17 cellular contexts compared by ENCODE assay signal in the genomic region with DNA sequence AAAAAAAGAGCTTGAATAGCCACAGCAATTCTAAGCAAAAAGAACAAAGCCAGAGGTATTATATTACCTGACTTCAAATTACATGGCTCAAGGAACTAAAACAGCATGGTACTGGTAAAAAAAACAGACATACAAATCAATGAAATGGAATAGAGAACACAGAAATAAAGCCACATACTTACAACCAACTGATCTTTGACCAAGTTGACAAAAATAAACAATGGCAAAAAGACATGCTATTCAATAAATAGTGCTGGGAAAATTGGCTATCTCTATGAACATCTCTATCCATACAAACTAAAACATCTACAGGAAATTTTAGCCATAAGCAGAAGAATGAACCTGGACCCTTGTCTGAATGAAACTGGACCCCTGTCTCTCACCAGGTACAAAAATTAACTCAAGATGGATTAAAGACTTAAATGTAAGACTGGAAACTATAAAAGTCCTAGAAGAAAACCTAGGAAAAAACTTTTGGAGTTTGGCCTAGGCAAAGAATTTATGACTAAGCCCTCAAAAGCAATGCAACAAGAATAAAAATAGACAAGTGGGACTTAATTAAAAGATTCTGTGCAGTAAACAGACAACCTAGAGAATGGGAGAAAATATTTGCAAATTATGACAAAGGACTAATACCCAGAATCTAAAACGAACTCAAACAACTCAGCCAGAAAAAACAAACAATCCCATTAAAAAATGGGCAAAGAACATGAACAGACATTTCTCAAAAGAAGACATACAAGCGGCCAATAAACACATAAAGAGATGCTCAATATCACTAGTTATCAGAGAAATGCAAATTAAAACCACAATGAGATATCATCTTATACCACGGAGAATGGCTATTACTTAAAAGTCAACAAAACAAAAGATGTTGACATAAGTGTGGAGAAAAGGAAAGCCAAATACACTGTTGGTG.
A peak's percentile ranks its signal among the peaks of the same experiment; 100 is the strongest.
DNase-seq lines count a peak whose midpoint lies in the region; ATAC-seq, FAIRE-seq and TF ChIP-seq lines count a peak whose summit lies in the region.
"Had no signal": no experiment of that assay in that cellular context is flagged by ENCODE, and none has a peak within 500 bp of the region (broad histone marks: within the 10 kb centered on the region; RNA-seq: fewer than 3 reads in every experiment).

No MANE protein-coding gene starts in this region.

- H3K4me3 ChIP-seq in BJ (ENCODE audit: low read depth, low read length) (no peak overlapping the region), IMR-90 (ENCODE audit: insufficient read depth, low read depth, low read length) (no peak overlapping the region), astrocyte (ENCODE audit: insufficient read depth, low read depth, low read length) (no peak overlapping the region), fibroblast of villous mesenchyme (ENCODE audit: low read depth, low read length) (no peak overlapping the region), HAP-1 (no peak overlapping the region)

- H3K18ac ChIP-seq in IMR-90 (ENCODE audit: low read depth, low read length) = no peak overlapping the region

- no peak overlapping the region for H4K91ac ChIP-seq in IMR-90 (ENCODE audit: insufficient read depth, low read depth, low read length)

- no CpG with 5 or more reads among the region's 3 CpGs for WGBS in IMR-90 (ENCODE audit: extremely low coverage in 2 of 2, insufficient read length in 1 of 2), 2 experiments

- no peak overlapping the region for H3K23ac ChIP-seq in IMR-90 (ENCODE audit: low read depth, low read length)

- H3K4me3 Mint-ChIP-seq in astrocyte (ENCODE audit: unreplicated experiment) = no peak overlapping the region
- H3K4me3 Mint-ChIP-seq: B cell; CD4-positive, alpha-beta memory T cell had no signal

- H4K5ac ChIP-seq in IMR-90 (ENCODE audit: low read depth, low read length) = no peak overlapping the region

- in situ Hi-C loops in IMR-90 (cut with MboI; ENCODE audit: low sequenced_read_pairs) (no loop called here), HAP-1 (cut with MboI; ENCODE audit: low sequenced_read_pairs) (no loop called here)

- H3K79me1 ChIP-seq in IMR-90 (ENCODE audit: low read depth in 1 of 2, low read length in 2 of 2) = peaks cover 5% of the 10 kb centered on the region in 2 experiments; a peak in 1 of 4 replicates

- CTCF ChIA-PET in BJ (lab: Yijun Ruan, JAX) = no interaction called here
- CTCF ChIA-PET in IMR-90 (lab: Yijun Ruan, JAX) = no interaction called here

- H2AFZ ChIP-seq in IMR-90 (replicated peaks; ENCODE audit: low read length, poor library complexity) (no peak overlapping the region), astrocyte (ENCODE audit: low read depth, low read length) (no peak overlapping the region)

- H3K9ac ChIP-seq in IMR-90 (ENCODE audit: low read depth, low read length) = no peak overlapping the region
- no peak overlapping the region for H3K9ac ChIP-seq in astrocyte (ENCODE audit: low read length)
- H3K9ac ChIP-seq: KMS-11, SK-N-SH had no signal

- H3K9me3 ChIP-seq in IMR-90 (ENCODE audit: control insufficient read depth, insufficient read depth, low read length) (no peaks in the 10 kb centered on the region), astrocyte (ENCODE audit: insufficient read depth, low read depth, low read length) (no peaks in the 10 kb centered on the region), HAP-1 (no peaks in the 10 kb centered on the region)

- peaks cover 84% of the 10 kb centered on the region for H3K79me2 ChIP-seq in astrocyte (ENCODE audit: insufficient read depth, low read length)

- no peak for TF ChIP-seq RAD21 in IMR-90 (IDR thresholded peaks at IDR 0.05; ENCODE audit: low read length)

- H3K27me3 Mint-ChIP-seq in astrocyte (ENCODE audit: low read depth, unreplicated experiment) = no peaks in the 10 kb centered on the region

- intact Hi-C loops in IMR-90 (cut with micrococcal nuclease) = no loop called here

- no peaks in the 10 kb centered on the region for H3K4me1 ChIP-seq in IMR-90 (ENCODE audit: control insufficient read depth, insufficient read depth, low read length)
- H3K4me1 ChIP-seq in astrocyte (ENCODE audit: insufficient read depth, low read length) = peaks cover 5% of the 10 kb centered on the region
- peaks cover 3% of the 10 kb centered on the region; the same call in 1 of the 2 replicates for H3K4me1 ChIP-seq in HAP-1

- peak; percentile 14; the same call in 1 of the 2 replicates for ATAC-seq in IMR-90 (ENCODE audit: low read depth)
- ATAC-seq in HG03439 (IDR thresholded peaks at IDR 0.05; ENCODE audit: unreplicated experiment) = no peak
- ATAC-seq: Right ventricle myocardium inferior had no signal

- H3K9me3 Mint-ChIP-seq in astrocyte (ENCODE audit: unreplicated experiment) = peaks cover 4% of the 10 kb centered on the region

- no peak overlapping the region for H2BK20ac ChIP-seq in IMR-90 (ENCODE audit: low read depth, low read length)

- H3K36me3 Mint-ChIP-seq in astrocyte (ENCODE audit: low read depth, unreplicated experiment) = peaks cover 22% of the 10 kb centered on the region

- no peak overlapping the region for H2AK5ac ChIP-seq in IMR-90 (ENCODE audit: low read depth, low read length)

- H3K27me3 ChIP-seq in BJ (ENCODE audit: control insufficient read depth, insufficient read depth, low read length) (no peaks in the 10 kb centered on the region), IMR-90 (ENCODE audit: control insufficient read depth, insufficient read depth, low read length) (no peaks in the 10 kb centered on the region), astrocyte (ENCODE audit: insufficient read depth, low read length) (no peaks in the 10 kb centered on the region), HAP-1 (ENCODE audit: low read depth) (no peaks in the 10 kb centered on the region)

- no peak for TF ChIP-seq POLR2A in IMR-90 (IDR thresholded peaks at IDR 0.05; ENCODE audit: low read depth, low read length)

- peaks cover 5% of the 10 kb centered on the region for H4K20me1 ChIP-seq in IMR-90 (ENCODE audit: insufficient read depth, low read length)
- H4K20me1 ChIP-seq in astrocyte (ENCODE audit: insufficient read depth, low read length) = peaks cover 93% of the 10 kb centered on the region

- no peak overlapping the region for H2AK9ac ChIP-seq in IMR-90 (replicated peaks; ENCODE audit: low read depth, low read length, poor library complexity)

- peaks cover 31% of the 10 kb centered on the region for H3K4me1 Mint-ChIP-seq in astrocyte (ENCODE audit: low read depth, unreplicated experiment)
- H3K4me1 Mint-ChIP-seq: B cell had no signal

- H4K8ac ChIP-seq in IMR-90 (ENCODE audit: low read depth in 2 of 2, low read length in 2 of 2) = no peak overlapping the region

- no peak overlapping the region for H3K27ac Mint-ChIP-seq in astrocyte (ENCODE audit: unreplicated experiment)
- H3K27ac Mint-ChIP-seq: B cell had no signal

- BruUV-seq in IMR-90 (replicated peaks; lab: Mats Ljungman, UMichigan) = no TSS peak

- peak; percentile 84 for FAIRE-seq in astrocyte (lab: Jason Lieb, UNC)

- DNase-seq in BJ (ENCODE audit: low read depth) (peak; percentile 29), IMR-90 (peak; percentile 15), astrocyte (ENCODE audit: low read depth) (peak; percentile 26), fibroblast of villous mesenchyme (ENCODE audit: low read depth) (peak; percentile 30), HAP-1 (ENCODE audit: low spot score in 2 of 2) (no peak)
- DNase-seq in stimulated activated CD4-positive, alpha-beta T cell treated with anti-CD3 and anti-CD28 coated beads, Interleukin-4, amount 100 ng/mL, for 24 hours = no peak
- DNase-seq: CD4-positive, alpha-beta memory T cell; NCI-H1105 treated with DMSO at 0.1 percent for 48 hours; NCI-H2029; NCI-H774; SK-N-SH; T-helper 1 cell had no signal

- no peak overlapping the region for H3K27ac ChIP-seq in IMR-90 (ENCODE audit: insufficient read depth, low read length)
- H3K27ac ChIP-seq in astrocyte (ENCODE audit: low read depth, low read length) = no peak overlapping the region
- H3K27ac ChIP-seq: HL-60, KMS-11 had no signal

- H2BK15ac ChIP-seq in IMR-90 (ENCODE audit: low read depth, low read length) = no peak overlapping the region

- H2BK5ac ChIP-seq in IMR-90 (ENCODE audit: low read depth, low read length, poor library complexity, severe bottlenecking) = no peak overlapping the region

- no peak overlapping the region for H3K56ac ChIP-seq in IMR-90 (ENCODE audit: extremely low read depth, insufficient read depth, low read length)

- H3K4ac ChIP-seq in IMR-90 (ENCODE audit: low read depth, low read length) = no peak overlapping the region

- dilution Hi-C loops in IMR-90 (cut with HindIII; ENCODE audit: low sequenced_read_pairs, unreplicated experiment) = no loop called here

- H3K4me2 ChIP-seq in IMR-90 (ENCODE audit: low read depth, low read length) (no peak overlapping the region), astrocyte (ENCODE audit: low read length) (peak overlapping the region; percentile 11)
- H3K4me2 ChIP-seq: KMS-11, SK-N-SH had no signal

- no peak overlapping the region for H3K14ac ChIP-seq in IMR-90 (replicated peaks; ENCODE audit: low read depth, low read length)

- POLR2A ChIA-PET in BJ (lab: Charles Lee) (no interaction called here), IMR-90 (lab: Charles Lee; ENCODE audit: unreplicated experiment) (no interaction called here)

- no peak for TF ChIP-seq CTCF in BJ (IDR thresholded peaks at IDR 0.05; ENCODE audit: insufficient read depth, low read depth, low read length)
- TF ChIP-seq CTCF in IMR-90 (conservative IDR thresholded peaks at IDR 0.05; ENCODE audit: low read depth, low read length) = no peak
- TF ChIP-seq CTCF in astrocyte (IDR thresholded peaks at IDR 0.05; ENCODE audit: insufficient read depth, low read depth, low read length) = no peak
- no peak for TF ChIP-seq CTCF in fibroblast of villous mesenchyme (IDR thresholded peaks at IDR 0.05; ENCODE audit: insufficient read depth, low read depth, low read length)

- H3K36me3 ChIP-seq in BJ (ENCODE audit: control insufficient read depth, insufficient read depth, low read length) (0 out of 2 replicates have a peak, but pooled peaks cover 2% of the 10 kb centered on the region), IMR-90 (ENCODE audit: control insufficient read depth, insufficient read depth, low read length) (peaks cover 4% of the 10 kb centered on the region; the same call in 1 of the 2 replicates), astrocyte (ENCODE audit: insufficient read depth, low read length) (peaks cover 3% of the 10 kb centered on the region), HAP-1 (replicated peaks) (no peaks in the 10 kb centered on the region; the same call in 1 of the 2 replicates)

- no peak overlapping the region for H2BK120ac ChIP-seq in IMR-90 (ENCODE audit: low read depth, low read length)

- H3K9me1 ChIP-seq in IMR-90 (ENCODE audit: insufficient read depth, low read length) = no peaks in the 10 kb centered on the region

TF ChIP-seq in IMR-90, 13 proteins besides CTCF, POLR2A, EP300 and RAD21 (continues in another document):
- TF ChIP-seq MXI1 (IDR thresholded peaks at IDR 0.05; ENCODE audit: borderline replicate concordance, low read depth, low read length) (no peak), SMC3 (IDR thresholded peaks at IDR 0.05; ENCODE audit: low read depth, low read length) (no peak), NFE2L2 (IDR thresholded peaks at IDR 0.05; ENCODE audit: low read depth, low read length) (no peak)

Comparison
In these comparisons a context has a peak if more than half of its experiments do, and no peak if none do; other contexts are left out.
1. DNase-seq: peak in BJ (single experiment), IMR-90 (single experiment), astrocyte (single experiment) and fibroblast of villous mesenchyme (single experiment); none in stimulated activated CD4-positive, alpha-beta T cell treated with anti-CD3 and anti-CD28 coated beads, Interleukin-4, amount 100 ng/mL, for 24 hours (single experiment) and HAP-1 (0 of 2).